8 cellular contexts compared by ENCODE assay signal in genomic region chr9:9790216-9790872, GRCh38.
A peak's percentile ranks its signal among the peaks of the same experiment; 100 is the strongest.
DNase-seq lines count a peak whose midpoint lies in the region; ATAC-seq and TF ChIP-seq lines count a peak whose summit lies in the region.

No MANE protein-coding gene starts in this region.

- in situ Hi-C loops in GM13977 (cut with MboI; ENCODE audit: low pct_unique_long_range_greater_than_20kb, low sequenced_read_pairs, unreplicated experiment): loop anchor here (25.0 kb wide), 1 partner anchor 178 kb away; no protein-coding TSS in a partner anchor

- no peak overlapping the region for H3K4me3 ChIP-seq in AG09309 (ENCODE audit: control insufficient read depth, low read depth, low read length)

- ATAC-seq in HG02840 (IDR thresholded peaks at IDR 0.05; ENCODE audit: low FRiP score, unreplicated experiment): peak; percentile 62

- TF ChIP-seq CTCF in AG09309 (IDR thresholded peaks at IDR 0.05; ENCODE audit: control insufficient read depth, insufficient read depth, low read depth, low read length, missing control alignments) (peak; percentile 26), GM13977 (IDR thresholded peaks at IDR 0.05; ENCODE audit: extremely low read depth, insufficient read depth, missing control alignments) (peak; percentile 74)

- DNase-seq in AG09309 (ENCODE audit: low read depth) (no peak), GM13977 (ENCODE audit: low spot score) (peak; percentile 15), NCI-H2081 treated with DMSO at 0.1 percent for 48 hours (lab: John Stamatoyannopoulos, UW) (peak; percentile 44), astrocyte of the hippocampus (ENCODE audit: low read depth, low spot score) (peak; percentile 54), left kidney (ENCODE audit: low read depth, low spot score) (peak; percentile 83)
- no peak for DNase-seq in central memory CD4-positive, alpha-beta T cell
- no peak for DNase-seq in activated CD8-positive, alpha-beta memory T cell treated with anti-CD3 and anti-CD28 coated beads, Interleukin-2, amount 50 U/mL, for 48 hours

Comparison
In these comparisons a context has a peak if more than half of its experiments do, and no peak if none do; other contexts are left out.
1. DNase-seq: peak in GM13977 (single experiment), NCI-H2081 treated with DMSO at 0.1 percent for 48 hours (single experiment), astrocyte of the hippocampus (single experiment) and left kidney (single experiment); none in AG09309 (single experiment), central memory CD4-positive, alpha-beta T cell (single experiment) and activated CD8-positive, alpha-beta memory T cell treated with anti-CD3 and anti-CD28 coated beads, Interleukin-2, amount 50 U/mL, for 48 hours (single experiment).